In genomic region chr13:21868823-21869222, GRCh38 we compare ENCODE assay signal across 34 cellular contexts.
"Had no signal": no experiment of that assay in that cellular context is flagged by ENCODE, and none has a peak within 500 bp of the region (broad histone marks: within the 10 kb centered on the region; RNA-seq: fewer than 3 reads in every experiment).

No MANE protein-coding gene starts in this region.

- H3K4me1 ChIP-seq: adrenal gland, gastrocnemius medialis, heart left ventricle had no signal

- H3K27me3 ChIP-seq: adrenal gland, body of pancreas, gastrocnemius medialis had no signal

- H3K9me3 Mint-ChIP-seq: activated CD8-positive, alpha-beta T cell treated with anti-CD3 and anti-CD28 coated beads for 36 hours; activated T-helper 2 cell treated with anti-CD3 and anti-CD28 coated beads, Interferon-gamma antibody, Interleukin-2, Interleukin-4, amounts not matched to agents 10 μg/mL and 5 μg/mL and 100 μg/mL, durations not matched to agents 14 hours and 24 hours and 36 hours; effector memory CD8-positive, alpha-beta T cell had no signal

- DNase-seq: activated B cell treated with CpG ODN at 0.5 μM for 24 hours; activated CD4-positive, alpha-beta T cell treated with anti-CD3 and anti-CD28 coated beads for 48 hours; activated CD4-positive, alpha-beta T cell treated with anti-CD3 and anti-CD28 coated beads, Interleukin-2, amount 50 U/mL, for 1 hour; activated CD4-positive, alpha-beta T cell treated with anti-CD3 and anti-CD28 coated beads, Interleukin-2, amount 50 U/mL, for 48 hours; activated CD8-positive, alpha-beta memory T cell treated with anti-CD3 and anti-CD28 coated beads for 24 hours; activated CD8-positive, alpha-beta T cell treated with anti-CD3 and anti-CD28 coated beads for 36 hours; activated effector memory CD4-positive, alpha-beta T cell treated with anti-CD3 and anti-CD28 coated beads, Interleukin-2, amount 50 U/mL, for 16 hours; activated naive CD4-positive, alpha-beta T cell treated with anti-CD3 and anti-CD28 coated beads for 36 hours; activated naive CD8-positive, alpha-beta T cell treated with anti-CD3 and anti-CD28 coated beads for 36 hours; activated naive CD8-positive, alpha-beta T cell treated with anti-CD3 and anti-CD28 coated beads, Interleukin-2, amount 50 U/mL, for 24 hours; activated T-cell treated with anti-CD3 and anti-CD28 coated beads, Interleukin-2, amount 50 U/mL, for 48 hours; adrenal gland; amygdala; aorta; body of pancreas; central memory CD4-positive, alpha-beta T cell; cerebellar nuclear complex; cortex of kidney; dermis blood vessel endothelial cell; effector CD4-positive, alpha-beta T cell; effector memory CD8-positive, alpha-beta T cell; foreskin fibroblast; gastrocnemius medialis; glutamatergic neuron; heart left ventricle; T-helper 1 cell; T-helper 17 cell; T1000 had no signal

- H3K4me1 Mint-ChIP-seq: activated B cell treated with CpG ODN at 0.5 μM for 24 hours; activated naive CD4-positive, alpha-beta T cell treated with anti-CD3 and anti-CD28 coated beads, Interleukin-2, amount 50 U/mL, for 24 hours; activated naive CD8-positive, alpha-beta T cell treated with anti-CD3 and anti-CD28 coated beads for 36 hours; activated naive CD8-positive, alpha-beta T cell treated with anti-CD3 and anti-CD28 coated beads, Interleukin-2, amount 50 U/mL, for 24 hours had no signal

- FAIRE-seq: endothelial cell of umbilical vein had no signal

- H3K36me3 ChIP-seq: adrenal gland, gastrocnemius medialis, heart left ventricle had no signal

- H3K9me3 ChIP-seq: adrenal gland, body of pancreas, gastrocnemius medialis had no signal

- H3K4me3 ChIP-seq: adrenal gland, body of pancreas, gastrocnemius medialis, heart left ventricle had no signal

- H3K4me3 Mint-ChIP-seq: activated B cell treated with CpG ODN at 0.5 μM for 24 hours; activated CD8-positive, alpha-beta T cell treated with anti-CD3 and anti-CD28 coated beads for 36 hours; activated naive CD4-positive, alpha-beta T cell treated with anti-CD3 and anti-CD28 coated beads for 36 hours; activated naive CD4-positive, alpha-beta T cell treated with anti-CD3 and anti-CD28 coated beads, Interleukin-2, amount 50 U/mL, for 24 hours; activated naive CD8-positive, alpha-beta T cell treated with anti-CD3 and anti-CD28 coated beads for 36 hours; activated naive CD8-positive, alpha-beta T cell treated with anti-CD3 and anti-CD28 coated beads, Interleukin-2, amount 50 U/mL, for 24 hours; activated T-helper 1 cell treated with anti-CD3 and anti-CD28 coated beads, Interleukin-12 subunit alpha, Interleukin-12 subunit beta, Interleukin-2, Interleukin-4 antibody, amounts not matched to agents 30 ng/mL and 10 ng/mL and 1 ng/mL, durations not matched to agents 14 hours and 24 hours and 36 hours; effector memory CD8-positive, alpha-beta T cell; T-helper 17 cell; T-helper 2 cell treated with Interferon-gamma antibody and Interleukin-4, amounts not matched to agents 5 μg/mL and 100 μg/mL, for 36 hours had no signal

- H3K27ac Mint-ChIP-seq: activated B cell treated with CpG ODN at 0.5 μM for 24 hours; activated CD8-positive, alpha-beta T cell treated with anti-CD3 and anti-CD28 coated beads for 36 hours; activated naive CD4-positive, alpha-beta T cell treated with anti-CD3 and anti-CD28 coated beads for 36 hours; activated naive CD4-positive, alpha-beta T cell treated with anti-CD3 and anti-CD28 coated beads, Interleukin-2, amount 50 U/mL, for 24 hours; activated naive CD8-positive, alpha-beta T cell treated with anti-CD3 and anti-CD28 coated beads for 36 hours; activated naive CD8-positive, alpha-beta T cell treated with anti-CD3 and anti-CD28 coated beads, Interleukin-2, amount 50 U/mL, for 24 hours; activated T-helper 1 cell treated with anti-CD3 and anti-CD28 coated beads, Interleukin-12 subunit alpha, Interleukin-12 subunit beta, Interleukin-2, Interleukin-4 antibody, amounts not matched to agents 30 ng/mL and 10 ng/mL and 1 ng/mL, durations not matched to agents 14 hours and 24 hours and 36 hours; activated T-helper 2 cell treated with anti-CD3 and anti-CD28 coated beads, Interferon-gamma antibody, Interleukin-2, Interleukin-4, amounts not matched to agents 10 μg/mL and 5 μg/mL and 100 μg/mL, durations not matched to agents 14 hours and 24 hours and 36 hours; effector memory CD8-positive, alpha-beta T cell; T-helper 17 cell; T-helper 2 cell treated with Interferon-gamma antibody and Interleukin-4, amounts not matched to agents 5 μg/mL and 100 μg/mL, for 36 hours had no signal

- H3K27me3 Mint-ChIP-seq: activated B cell treated with CpG ODN at 0.5 μM for 24 hours; activated CD8-positive, alpha-beta T cell treated with anti-CD3 and anti-CD28 coated beads for 36 hours; activated naive CD8-positive, alpha-beta T cell treated with anti-CD3 and anti-CD28 coated beads for 36 hours had no signal

- H3K27ac ChIP-seq: adrenal gland, body of pancreas, epithelial cell of prostate, gastrocnemius medialis, heart left ventricle had no signal
